In the genomic region with DNA sequence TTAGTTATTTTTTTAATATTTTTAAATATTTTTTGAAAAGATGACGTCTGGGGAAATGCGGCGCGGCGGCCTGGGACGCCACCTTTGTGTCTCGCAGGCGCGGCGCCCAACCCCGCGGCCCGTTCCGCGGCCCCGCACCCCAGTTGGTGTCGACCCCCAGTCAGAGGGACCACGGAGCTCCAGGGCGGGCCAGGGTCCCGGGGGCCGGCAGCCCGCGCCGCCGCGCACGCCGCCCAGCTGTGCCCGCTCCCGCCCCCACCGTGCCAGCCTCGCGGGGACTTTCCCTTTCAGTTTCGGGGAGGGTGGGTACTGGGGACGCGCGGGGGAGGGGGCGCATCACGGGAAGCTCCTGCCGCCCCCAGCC, we compare ENCODE assay signal across 8 cellular contexts. TPM values are rescaled to one million over a fixed set of nuclear protein-coding genes. Genes with fewer than 3 reads are reported as not detected.
DNase-seq lines count a peak whose midpoint lies in the region; ATAC-seq, FAIRE-seq and TF ChIP-seq lines count a peak whose summit lies in the region.

No MANE protein-coding gene starts in this region.

- TF ChIP-seq CTCF in Caco-2 (IDR thresholded peaks at IDR 0.05; ENCODE audit: insufficient read depth in 1 of 2, low read depth in 1 of 2, low read length in 1 of 2, severe bottlenecking in 1 of 2, unreplicated experiment in 1 of 2) (no peak), OCI-LY7 (conservative IDR thresholded peaks at IDR 0.05; ENCODE audit: low read length) (no peak), astrocyte of the cerebellum (IDR thresholded peaks at IDR 0.05; ENCODE audit: low read depth, low read length, missing control alignments) (no peak)

- in situ Hi-C loops in astrocyte of the cerebellum (cut with HindIII; ENCODE audit: low sequenced_read_pairs): no loop called here

- H3K27ac Mint-ChIP-seq in Caco-2 (ENCODE audit: unreplicated experiment): no peak overlapping the region

- CTCF ChIA-PET in Caco-2 (lab: Charles Lee): interaction anchor here (0.7 to 1.6 kb wide), 8 partner anchors 9 to 541 kb away, joined by 3 to 9 read pairs (median 3); no protein-coding TSS in a partner anchor
- CTCF ChIA-PET in OCI-LY7 (lab: Charles Lee; ENCODE audit: unreplicated experiment): no interaction called here

- H3K36me3 ChIP-seq in Caco-2 (ENCODE audit: control insufficient read depth, insufficient read depth, low read length) (peaks cover 9% of the 10 kb centered on the region), OCI-LY7 (ENCODE audit: insufficient read depth, low read length) (no peaks in the 10 kb centered on the region)

- DNase-seq in Caco-2 (peak in 1 of 2 experiments; percentile 49), OCI-LY7 (ENCODE audit: low spot score) (no peak), astrocyte of the cerebellum (ENCODE audit: low read depth) (no peak), kidney tubule cell (ENCODE audit: low spot score) (peak; percentile 6), dedifferentiated amniotic fluid mesenchymal stem cell (ENCODE audit: extremely low spot score) (no peak), H54 (ENCODE audit: insufficient read length, low spot score) (no peak)
- peak; percentile 53 to 60 for DNase-seq in stimulated activated CD8-positive, alpha-beta memory T cell treated with anti-CD3 and anti-CD28 coated beads, Interleukin-7, amount 100 ng/mL, for 4 hours (ENCODE audit: low read depth in 2 of 2)

- FAIRE-seq in H54 (lab: Jason Lieb, UNC): no peak

- H3K27ac ChIP-seq in OCI-LY7 (ENCODE audit: low read depth, low read length, poor library complexity, severe bottlenecking): no peak overlapping the region

- H3K9me2 ChIP-seq in OCI-LY7 (ENCODE audit: insufficient read depth, low read length): no peaks in the 10 kb centered on the region

- H3K9me3 ChIP-seq in Caco-2 (no peaks in the 10 kb centered on the region), OCI-LY7 (ENCODE audit: low read length) (no peaks in the 10 kb centered on the region)

- no peak for ATAC-seq in GM19452 (IDR thresholded peaks at IDR 0.05; ENCODE audit: unreplicated experiment)

- peak overlapping the region; percentile 73 for H3K4me3 ChIP-seq in Caco-2 (ENCODE audit: low read depth, low read length)
- H3K4me3 ChIP-seq in OCI-LY7 (ENCODE audit: low read depth, low read length, poor library complexity, severe bottlenecking): peak overlapping the region; percentile 69
- H3K4me3 ChIP-seq in astrocyte of the cerebellum (ENCODE audit: low read depth, low read length): peak overlapping the region; percentile 89

- H4K20me1 ChIP-seq in OCI-LY7 (ENCODE audit: insufficient read depth, low read length): no peaks in the 10 kb centered on the region

- H3K79me2 ChIP-seq in OCI-LY7 (ENCODE audit: insufficient read depth, low read depth, low read length): no peaks in the 10 kb centered on the region

- H3K27me3 ChIP-seq in Caco-2 (replicated peaks; ENCODE audit: control insufficient read depth, insufficient read depth, low read length): no peaks in the 10 kb centered on the region

- H3K9me3 Mint-ChIP-seq in Caco-2 (ENCODE audit: unreplicated experiment): no peaks in the 10 kb centered on the region

- intact Hi-C loops in Caco-2 (cut with micrococcal nuclease; ENCODE audit: unreplicated experiment): no loop called here
- intact Hi-C loops in OCI-LY7 (cut with micrococcal nuclease; ENCODE audit: unreplicated experiment): no loop called here

- H3K4me3 Mint-ChIP-seq in Caco-2 (ENCODE audit: unreplicated experiment): peak overlapping the region; percentile 96

- BruUV-seq in Caco-2 (replicated peaks; lab: Mats Ljungman, UMichigan) (no TSS peak), OCI-LY7 (replicated peaks; lab: Mats Ljungman, UMichigan) (no TSS peak)

- TF ChIP-seq POLR2A in H54 (IDR thresholded peaks at IDR 0.05; ENCODE audit: low read depth, low read length): no peak

- H2AFZ ChIP-seq in OCI-LY7 (ENCODE audit: low read length): peak overlapping the region; percentile 60; the same call in 1 of the 2 replicates

- H3K4me1 Mint-ChIP-seq in Caco-2 (ENCODE audit: low read depth, unreplicated experiment): peaks cover 13% of the 10 kb centered on the region

- H3K4me2 ChIP-seq in OCI-LY7 (ENCODE audit: low read length): peak overlapping the region; percentile 92

- H3K27me3 Mint-ChIP-seq in Caco-2 (ENCODE audit: insufficient read depth, unreplicated experiment): no peaks in the 10 kb centered on the region

- H3K36me3 Mint-ChIP-seq in Caco-2 (ENCODE audit: insufficient read depth, unreplicated experiment): peaks cover 87% of the 10 kb centered on the region

- POLR2A ChIA-PET in Caco-2 (lab: Charles Lee): no interaction called here
- POLR2A ChIA-PET in OCI-LY7 (lab: Charles Lee): interaction anchor here (0.6 kb wide), 1 partner anchor 395 kb away, joined by 3 read pairs; no protein-coding TSS in a partner anchor

- peaks cover 13% of the 10 kb centered on the region for H3K4me1 ChIP-seq in Caco-2
- H3K4me1 ChIP-seq in OCI-LY7 (ENCODE audit: insufficient read depth, low read length, poor library complexity, severe bottlenecking): no peaks in the 10 kb centered on the region

RNA-seq across cellular contexts. Expression of a gene that starts 1.6 kb away (rescaled TPM):
- total RNA-seq in Caco-2 (2022): 288 and 331 TPM in 2 replicates
- total RNA-seq in OCI-LY7 (2014; rRNA removed; shearing (Covaris generic)): 0.44 TPM in 1 of 2 replicates, not detected in the other
- total RNA-seq in OCI-LY7 (2022): not detected in 2 replicates

RNA-seq across cellular contexts. Expression of a gene that starts 32.6 kb away (rescaled TPM):
- total RNA-seq in Caco-2 (2022) (49.3 and 51.3 TPM in 2 replicates), OCI-LY7 (2022) (34.5 and 35.9 TPM in 2 replicates)
- total RNA-seq in OCI-LY7 (2014; rRNA removed; shearing (Covaris generic)): 27.6 and 28.8 TPM in 2 replicates

Comparison
In these comparisons a context has a peak if more than half of its experiments do, and no peak if none do; other contexts are left out.
1. DNase-seq: peak in kidney tubule cell (single experiment) and stimulated activated CD8-positive, alpha-beta memory T cell treated with anti-CD3 and anti-CD28 coated beads, Interleukin-7, amount 100 ng/mL, for 4 hours (2 of 2); none in OCI-LY7 (single experiment), astrocyte of the cerebellum (single experiment), dedifferentiated amniotic fluid mesenchymal stem cell (single experiment) and H54 (single experiment).
2. RNA of a gene that starts 1.6 kb away (total RNA-seq): 288 to 331 TPM in Caco-2; 0.44 TPM in OCI-LY7; every median in the first group is over 100 times any median in the second.
3. Peak in every context shown above with its lines, with median percentiles within 50 percentile points of each other: H3K4me3 ChIP-seq.